In genomic region chr4:17785858-17786257, GRCh38 we compare ENCODE assay signal across 24 cellular contexts. TPM values are rescaled to one million over a fixed set of nuclear protein-coding genes. Genes with fewer than 3 reads are reported as not detected.
DNase-seq lines count a peak whose midpoint lies in the region; ATAC-seq and TF ChIP-seq lines count a peak whose summit lies in the region.
"Had no signal": no experiment of that assay in that cellular context is flagged by ENCODE, and none has a peak within 500 bp of the region (broad histone marks: within the 10 kb centered on the region; RNA-seq: fewer than 3 reads in every experiment).

No MANE protein-coding gene starts in this region.

- H2AFZ ChIP-seq in neural progenitor cell (replicated peaks) = no peak overlapping the region

- H3K9me3 ChIP-seq in Panc1 (ENCODE audit: control insufficient read depth, insufficient read depth, low read depth, low read length) (no peaks in the 10 kb centered on the region), neural progenitor cell (ENCODE audit: low read depth) (no peaks in the 10 kb centered on the region)
- H3K9me3 ChIP-seq: tibial nerve had no signal

- no peak for DNase-seq in activated T-cell treated with anti-CD3 and anti-CD28 coated beads, Interleukin-2, amount 50 U/mL, for 24 hours
- no peak for DNase-seq in activated T-cell treated with anti-CD3 and anti-CD28 coated beads, Interleukin-2, amount 50 U/mL, for 48 hours
- peak; percentile 36 for DNase-seq in HT-29 (ENCODE audit: low spot score)
- DNase-seq in Panc1 (ENCODE audit: low read depth, low spot score) = no peak
- no peak for DNase-seq in neural progenitor cell (ENCODE audit: low spot score)
- DNase-seq in HuH-7 (ENCODE audit: low spot score) = no peak
- DNase-seq in NCI-H1417 treated with DMSO at 0.1 percent for 48 hours (lab: John Stamatoyannopoulos, UW) = no peak
- DNase-seq: activated CD4-positive, alpha-beta T cell treated with anti-CD3 and anti-CD28 coated beads, Interleukin-2, amount 10 ng/mL, durations not matched to agents 24 days and 14 days; activated gamma-delta T cell treated with Interleukin-2 at 50 U/mL for 16 hours; amniotic stem cell; dorsolateral prefrontal cortex; HCEC 1CT; left colon; NCI-H2227 treated with DMSO at 0.1 percent for 48 hours; stimulated activated CD4-positive, alpha-beta T cell treated with anti-CD3 and anti-CD28 coated beads, Interleukin-1b, Interleukin-23, amount 100 ng/mL, for 48 hours; stimulated activated naive CD4-positive, alpha-beta T cell treated with Interleukin-2 at 50 U/mL for 16 hours; T-cell had no signal

- H3K79me2 ChIP-seq in neural progenitor cell (ENCODE audit: low read depth) = no peaks in the 10 kb centered on the region

- H4K20me1 ChIP-seq in neural progenitor cell (ENCODE audit: low read depth) = peaks cover 8% of the 10 kb centered on the region

- H3K9me3 Mint-ChIP-seq in activated T-cell treated with anti-CD3 and anti-CD28 coated beads, Interleukin-2, amount 50 U/mL, for 24 hours = no peaks in the 10 kb centered on the region
- no peaks in the 10 kb centered on the region for H3K9me3 Mint-ChIP-seq in neural progenitor cell
- H3K9me3 Mint-ChIP-seq: activated CD4-positive, alpha-beta T cell treated with anti-CD3 and anti-CD28 coated beads, Interleukin-2, amount 10 ng/mL, durations not matched to agents 24 days and 14 days; mesothelial cell of epicardium; natural killer cell treated with Interleukin-12 subunit alpha and Interleukin-12 subunit beta and Interleukin-15 and Interleukin-18, amount 100 ng/mL, for 72 hours; T-cell had no signal

- no TSS peak for BruUV-seq in Panc1 (replicated peaks; lab: Mats Ljungman, UMichigan)

- H3K27ac ChIP-seq in Panc1 (ENCODE audit: low read length) (no peak overlapping the region), neural progenitor cell (no peak overlapping the region)
- H3K27ac ChIP-seq: dorsolateral prefrontal cortex, KMS-11, tibial nerve had no signal

- peaks cover 21% of the 10 kb centered on the region for H3K27me3 Mint-ChIP-seq in activated T-cell treated with anti-CD3 and anti-CD28 coated beads, Interleukin-2, amount 50 U/mL, for 24 hours
- H3K27me3 Mint-ChIP-seq in neural progenitor cell (ENCODE audit: insufficient read depth, low read depth) = peaks cover 11% of the 10 kb centered on the region

- peak; percentile 33; the same call in 1 of the 2 replicates for TF ChIP-seq CTCF in Panc1 (IDR thresholded peaks at IDR 0.05)
- TF ChIP-seq CTCF in neural progenitor cell (IDR thresholded peaks at IDR 0.05) = peak; percentile 16

- H3K27ac Mint-ChIP-seq in activated T-cell treated with anti-CD3 and anti-CD28 coated beads, Interleukin-2, amount 50 U/mL, for 24 hours = peak overlapping the region; percentile 30
- no peak overlapping the region for H3K27ac Mint-ChIP-seq in neural progenitor cell
- H3K27ac Mint-ChIP-seq: activated CD4-positive, alpha-beta T cell treated with anti-CD3 and anti-CD28 coated beads, Interleukin-2, amount 10 ng/mL, durations not matched to agents 24 days and 14 days; mesothelial cell of epicardium; natural killer cell treated with Interleukin-12 subunit alpha and Interleukin-12 subunit beta and Interleukin-15 and Interleukin-18, amount 100 ng/mL, for 72 hours; T-cell had no signal

- ATAC-seq in Panc1 (no peak; the same call in 1 of the 2 replicates), GM19455 (IDR thresholded peaks at IDR 0.05; ENCODE audit: unreplicated experiment) (no peak)
- ATAC-seq: left colon; natural killer cell treated with Interleukin-12 subunit alpha and Interleukin-12 subunit beta and Interleukin-15 and Interleukin-18, amount 100 ng/mL, for 72 hours; Right ventricle myocardium inferior; T-cell had no signal

- CTCF ChIA-PET in Panc1 (lab: Charles Lee) = interaction anchor here (0.6 kb wide), 1 partner anchor 237 kb away, joined by 4 read pairs; no protein-coding TSS in a partner anchor

- in situ Hi-C loops in Panc1 (cut with HindIII; ENCODE audit: low pct_unique_long_range_greater_than_20kb, low sequenced_read_pairs) = no loop called here

- H3K4me3 Mint-ChIP-seq in activated T-cell treated with anti-CD3 and anti-CD28 coated beads, Interleukin-2, amount 50 U/mL, for 24 hours = no peak overlapping the region
- no peak overlapping the region for H3K4me3 Mint-ChIP-seq in neural progenitor cell
- H3K4me3 Mint-ChIP-seq: activated CD4-positive, alpha-beta T cell treated with anti-CD3 and anti-CD28 coated beads, Interleukin-2, amount 10 ng/mL, durations not matched to agents 24 days and 14 days; mesothelial cell of epicardium; natural killer cell treated with Interleukin-12 subunit alpha and Interleukin-12 subunit beta and Interleukin-15 and Interleukin-18, amount 100 ng/mL, for 72 hours; T-cell had no signal

- no peaks in the 10 kb centered on the region for H3K4me1 ChIP-seq in Panc1 (ENCODE audit: control insufficient read depth, insufficient read depth, low read length)
- H3K4me1 ChIP-seq in neural progenitor cell = peaks cover 18% of the 10 kb centered on the region

- H3K36me3 Mint-ChIP-seq in activated T-cell treated with anti-CD3 and anti-CD28 coated beads, Interleukin-2, amount 50 U/mL, for 24 hours (ENCODE audit: low read depth) = peaks cover 8% of the 10 kb centered on the region
- no peaks in the 10 kb centered on the region for H3K36me3 Mint-ChIP-seq in neural progenitor cell
- H3K36me3 Mint-ChIP-seq: mesothelial cell of epicardium; natural killer cell treated with Interleukin-12 subunit alpha and Interleukin-12 subunit beta and Interleukin-15 and Interleukin-18, amount 100 ng/mL, for 72 hours had no signal

- intact Hi-C loops in Panc1 (cut with micrococcal nuclease; ENCODE audit: unreplicated experiment) = no loop called here

- H3K36me3 ChIP-seq in Panc1 (ENCODE audit: control insufficient read depth, insufficient read depth, low read length) (no peaks in the 10 kb centered on the region), neural progenitor cell (peaks cover 1% of the 10 kb centered on the region)
- H3K36me3 ChIP-seq: tibial nerve had no signal

- POLR2A ChIA-PET in Panc1 (lab: Charles Lee) = no interaction called here

- no peaks in the 10 kb centered on the region for H3F3A ChIP-seq in neural progenitor cell (ENCODE audit: low read depth)

- no peak overlapping the region for H3K4me3 ChIP-seq in Panc1 (ENCODE audit: low read depth in 2 of 2, low read length in 2 of 2)
- H3K4me3 ChIP-seq in neural progenitor cell = no peak overlapping the region
- H3K4me3 ChIP-seq: dorsolateral prefrontal cortex, tibial nerve had no signal

- no peak overlapping the region for H3K4me2 ChIP-seq in neural progenitor cell
- H3K4me2 ChIP-seq: KMS-11 had no signal

- no peak overlapping the region for H3K9ac ChIP-seq in neural progenitor cell
- H3K9ac ChIP-seq: KMS-11 had no signal

- H3K4me1 Mint-ChIP-seq in activated T-cell treated with anti-CD3 and anti-CD28 coated beads, Interleukin-2, amount 50 U/mL, for 24 hours (ENCODE audit: low read depth) = peaks cover 37% of the 10 kb centered on the region
- H3K4me1 Mint-ChIP-seq in neural progenitor cell = peaks cover 8% of the 10 kb centered on the region

- H3K27me3 ChIP-seq in Panc1 (ENCODE audit: control insufficient read depth, insufficient read depth, low read length) (no peaks in the 10 kb centered on the region), neural progenitor cell (peaks cover 32% of the 10 kb centered on the region)
- H3K27me3 ChIP-seq: dorsolateral prefrontal cortex had no signal

RNA-seq across cellular contexts. Expression of gene FAM184B, which starts 4.4 kb away (rescaled TPM):
- not detected in 2 replicates for total RNA-seq in HT-29 (2014; rRNA removed; shearing (Covaris generic))
- total RNA-seq in Panc1 (2021; ENCODE audit: unreplicated experiment) (0.03 TPM), neural progenitor cell (ENCODE audit: low replicate concordance) (0.03 TPM in 1 of 2 replicates, not detected in the other)
- polyA plus RNA-seq in Panc1 (2012; ENCODE audit: insufficient read length) = not detected
- total RNA-seq: activated CD4-positive, alpha-beta T cell treated with anti-CD3 and anti-CD28 coated beads, Interleukin-2, amount 10 ng/mL, durations not matched to agents 24 days and 14 days; natural killer cell treated with Interleukin-12 subunit alpha and Interleukin-12 subunit beta and Interleukin-15 and Interleukin-18, amount 100 ng/mL, for 72 hours; posterior vena cava; Right ventricle myocardium inferior; tibial nerve had no signal

RNA-seq across cellular contexts. Expression of gene DCAF16, which starts 24.7 kb away (rescaled TPM):
- total RNA-seq in HT-29 (2014; rRNA removed; shearing (Covaris generic)) = 24.4 and 30.4 TPM in 2 replicates
- total RNA-seq in Panc1 (2021; ENCODE audit: unreplicated experiment) = 28.6 TPM
- 8.8 TPM for polyA plus RNA-seq in Panc1 (2012; ENCODE audit: insufficient read length)
- total RNA-seq in neural progenitor cell (ENCODE audit: low replicate concordance) = 65.7 and 75.8 TPM in 2 replicates

RNA-seq across cellular contexts. Expression of gene NCAPG, which starts 24.9 kb away (rescaled TPM):
- 20.7 and 25.2 TPM in 2 replicates for total RNA-seq in HT-29 (2014; rRNA removed; shearing (Covaris generic))
- 31.0 TPM for total RNA-seq in Panc1 (2021; ENCODE audit: unreplicated experiment)
- polyA plus RNA-seq in Panc1 (2012; ENCODE audit: insufficient read length) = 7.0 TPM
- 132 and 211 TPM in 2 replicates for total RNA-seq in neural progenitor cell (ENCODE audit: low replicate concordance)
